Comparison of ENCODE assay signal across 8 cellular contexts in genomic region chr3:107524214-107525100, GRCh38. TPM values are rescaled to one million over a fixed set of nuclear protein-coding genes. Genes with fewer than 3 reads are reported as not detected.
A peak's percentile ranks its signal among the peaks of the same experiment; 100 is the strongest.
DNase-seq lines count a peak whose midpoint lies in the region; ATAC-seq and TF ChIP-seq lines count a peak whose summit lies in the region.

No MANE protein-coding gene starts in this region.

- TF ChIP-seq CTCF in upper lobe of right lung (IDR thresholded peaks at IDR 0.05) = no peak

- intact Hi-C loops in Right ventricle myocardium inferior (cut with DNase I) = loop anchor here (5.0 kb wide), 1 partner anchor 282 kb away; no protein-coding TSS in a partner anchor
- intact Hi-C loops in upper lobe of right lung (cut with DNase I) = no loop called here

- H3K36me3 ChIP-seq in HAP-1 (replicated peaks) (peaks cover 24% of the 10 kb centered on the region), upper lobe of right lung (no peaks in the 10 kb centered on the region)

- H3K27ac ChIP-seq in upper lobe of right lung = peak overlapping the region; percentile 91

- peak; percentile 56 for DNase-seq in Ammon's horn (ENCODE audit: low spot score)
- DNase-seq in HAP-1 (ENCODE audit: low spot score in 2 of 2) = peak in 1 of 2 experiments; percentile 72
- peak; percentile 31 for DNase-seq in SK-N-DZ (ENCODE audit: low spot score)
- peak in 1 of 2 donors; percentile 27 for DNase-seq in activated naive CD4-positive, alpha-beta T cell treated with anti-CD3 and anti-CD28 coated beads, Interleukin-2, amount 50 U/mL, for 72 hours (ENCODE audit: low spot score in 2 of 2)
- peak; percentile 80 for DNase-seq in Right ventricle myocardium inferior (ENCODE audit: missing footprints)
- DNase-seq in occipital lobe (lab: John Stamatoyannopoulos, UW) = peak; percentile 24
- peak; percentile 78 for DNase-seq in upper lobe of right lung

- H3K4me3 ChIP-seq in HAP-1 = peak overlapping the region; percentile 87
- peak overlapping the region; percentile 75 for H3K4me3 ChIP-seq in upper lobe of right lung

- H3K27ac Mint-ChIP-seq in activated naive CD4-positive, alpha-beta T cell treated with anti-CD3 and anti-CD28 coated beads, Interleukin-2, amount 50 U/mL, for 72 hours = peak overlapping the region; percentile 82 to 97

- H3K27me3 ChIP-seq in HAP-1 (ENCODE audit: low read depth) (no peaks in the 10 kb centered on the region), upper lobe of right lung (no peaks in the 10 kb centered on the region)

- H3K9me3 ChIP-seq in HAP-1 = no peaks in the 10 kb centered on the region
- no peaks in the 10 kb centered on the region for H3K9me3 ChIP-seq in upper lobe of right lung

- H3K36me3 Mint-ChIP-seq in activated naive CD4-positive, alpha-beta T cell treated with anti-CD3 and anti-CD28 coated beads, Interleukin-2, amount 50 U/mL, for 72 hours = peaks cover 19 to 36% of the 10 kb centered on the region in 2 donors

- in situ Hi-C loops in HAP-1 (cut with MboI; ENCODE audit: low sequenced_read_pairs) = loop anchor here (25.0 kb wide), 1 partner anchor 262 kb away; no protein-coding TSS in a partner anchor

- no peaks in the 10 kb centered on the region for H3K9me3 Mint-ChIP-seq in activated naive CD4-positive, alpha-beta T cell treated with anti-CD3 and anti-CD28 coated beads, Interleukin-2, amount 50 U/mL, for 72 hours

- H3K4me1 ChIP-seq in HAP-1 (peaks cover 10% of the 10 kb centered on the region), upper lobe of right lung (peaks cover 8% of the 10 kb centered on the region)

- peak in 1 of 2 donors; percentile 3 for ATAC-seq in activated naive CD4-positive, alpha-beta T cell treated with anti-CD3 and anti-CD28 coated beads, Interleukin-2, amount 50 U/mL, for 72 hours
- no peak for ATAC-seq in Right ventricle myocardium inferior
- ATAC-seq in upper lobe of right lung = peak; percentile 11
- ATAC-seq in GM21423 (IDR thresholded peaks at IDR 0.05; ENCODE audit: unreplicated experiment) = no peak

RNA-seq across cellular contexts. Expression of gene BBX, which starts 1.7 kb away (rescaled TPM):
- 7.6 and 11.2 TPM in 2 replicates for polyA plus RNA-seq in SK-N-DZ (2014; cell fraction: cytosol; rRNA removed)
- 6.0 and 9.0 TPM in 2 replicates for polyA plus RNA-seq in SK-N-DZ (2014; cell fraction: nucleus; rRNA removed)
- 10 to 100 TPM; 42.9 to 46.0 TPM for total RNA-seq in activated naive CD4-positive, alpha-beta T cell treated with anti-CD3 and anti-CD28 coated beads, Interleukin-2, amount 50 U/mL, for 72 hours
- total RNA-seq in Right ventricle myocardium inferior = 37.7 TPM
- total RNA-seq in occipital lobe = 33.1 TPM
- total RNA-seq in upper lobe of right lung = 62.3 TPM
